In the genomic region with DNA sequence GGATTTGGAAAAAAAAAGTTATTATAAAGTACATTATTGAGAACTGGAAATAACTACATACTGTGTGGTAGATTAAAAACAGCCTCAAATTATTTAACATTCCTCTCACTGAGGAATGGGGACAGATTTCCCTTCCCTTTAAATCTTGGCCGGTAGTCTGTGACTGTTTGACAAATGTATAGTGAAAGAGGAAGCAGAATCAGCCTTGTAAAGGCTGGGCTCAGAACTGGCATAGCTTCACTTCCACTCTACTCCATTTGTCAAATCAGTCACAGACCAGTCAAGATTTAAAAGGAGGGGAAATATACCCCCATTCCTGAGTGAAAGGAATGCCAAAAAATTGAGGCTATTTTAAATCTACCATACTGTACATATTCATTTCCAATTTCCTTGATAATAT, we compare ENCODE assay signal across 9 cellular contexts. TPM values are rescaled to one million over a fixed set of nuclear protein-coding genes. Genes with fewer than 3 reads are reported as not detected.
DNase-seq lines count a peak whose midpoint lies in the region; ATAC-seq, FAIRE-seq and TF ChIP-seq lines count a peak whose summit lies in the region.
"Had no signal": no experiment of that assay in that cellular context is flagged by ENCODE, and none has a peak within 500 bp of the region (broad histone marks: within the 10 kb centered on the region; RNA-seq: fewer than 3 reads in every experiment).

No MANE protein-coding gene starts in this region.

- H3K4me1 ChIP-seq in OCI-LY3 (ENCODE audit: low read length) (peaks cover 53% of the 10 kb centered on the region), pancreas (no peaks in the 10 kb centered on the region)

- H3K4me3 ChIP-seq in OCI-LY3 (ENCODE audit: low read length) = peak overlapping the region; percentile 60
- no peak overlapping the region for H3K4me3 ChIP-seq in pancreas
- H3K4me3 ChIP-seq in coronary artery = no peak overlapping the region

- peak overlapping the region; percentile 53 for H3K9ac ChIP-seq in OCI-LY3 (ENCODE audit: low read length)

- peak overlapping the region; percentile 61 for H3K4me2 ChIP-seq in OCI-LY3 (ENCODE audit: low read length)

- H3K27me3 ChIP-seq in OCI-LY3 (ENCODE audit: low read depth, low read length) (no peaks in the 10 kb centered on the region), pancreas (no peaks in the 10 kb centered on the region)

- WGBS in pancreas, 2 donors = 42 to 51% methylated on average over 1 of the region's 1 CpG

- no peaks in the 10 kb centered on the region for H3K79me2 ChIP-seq in OCI-LY3 (ENCODE audit: low read length)

- intact Hi-C loops in pancreas (cut with DNase I) = no loop called here

- no peaks in the 10 kb centered on the region for H3K9me3 ChIP-seq in OCI-LY3 (ENCODE audit: insufficient read depth, low read length)
- H3K9me3 ChIP-seq in pancreas = no peaks in the 10 kb centered on the region

- peak; percentile 93 for ATAC-seq in GM19043 (IDR thresholded peaks at IDR 0.05; ENCODE audit: low read depth, unreplicated experiment)
- ATAC-seq in HG02943 (IDR thresholded peaks at IDR 0.05; ENCODE audit: low read depth, unreplicated experiment) = peak; percentile 82
- ATAC-seq in pancreas = peak in 3 of 4 donors; percentile 62 to 74 (median 67)
- ATAC-seq in activated CD4-positive, CD25-positive, alpha-beta regulatory T cell treated with anti-CD3 and anti-CD28 coated beads, Interleukin-2, amount 50 U/mL, for 24 hours = no peak

- no peak for FAIRE-seq in pancreas (lab: Jason Lieb, UNC)

- DNase-seq in pancreas (no peak), coronary artery (ENCODE audit: low spot score) (no peak), GF-D8 (lab: John Stamatoyannopoulos, UW) (no peak)
- no peak for DNase-seq in stimulated activated CD4-positive, alpha-beta T cell treated with anti-CD3 and anti-CD28 coated beads, Interleukin-4, amount 100 ng/mL, for 1 hour
- DNase-seq: NCI-H510A had no signal

- H4K20me1 ChIP-seq in OCI-LY3 (ENCODE audit: insufficient read depth, low read length) = no peaks in the 10 kb centered on the region

- H3K36me3 ChIP-seq in OCI-LY3 (replicated peaks; ENCODE audit: low read depth, low read length) (peaks cover 7% of the 10 kb centered on the region), pancreas (no peaks in the 10 kb centered on the region)

- TF ChIP-seq CTCF in OCI-LY3 (IDR thresholded peaks at IDR 0.05; ENCODE audit: low read depth, low read length) (no peak), pancreas (IDR thresholded peaks at IDR 0.05) (no peak), coronary artery (IDR thresholded peaks at IDR 0.05) (no peak)

- H3K27ac ChIP-seq in OCI-LY3 (ENCODE audit: low read length) (peak overlapping the region; percentile 90), pancreas (no peak overlapping the region), coronary artery (no peak overlapping the region)

- 0 out of 2 replicates have a peak overlapping the region, but pooled peaks have one; percentile 20 for H2AFZ ChIP-seq in OCI-LY3 (ENCODE audit: low read depth, low read length)

RNA-seq across cellular contexts. Expression of gene B4GALT4, which starts 18.2 kb away (rescaled TPM):
- total RNA-seq in pancreas = 10 to 100 TPM in 5 of 6 donors, 1 to 10 TPM in 1; 9.1 to 20.1 (median 13.8) TPM
- polyA plus RNA-seq in pancreas = 10 to 100 TPM; 17.7 to 22.9 TPM

RNA-seq across cellular contexts. Expression of gene ARHGAP31, which starts 35.3 kb away (rescaled TPM):
- 1 to 10 TPM; 2.6 to 8.3 (median 3.5) TPM for total RNA-seq in pancreas
- 1 to 10 TPM; 1.5 TPM for polyA plus RNA-seq in pancreas

Comparison
In these comparisons a context has a peak if more than half of its experiments do, and no peak if none do; other contexts are left out.
1. ATAC-seq: peak in GM19043 (single experiment), HG02943 (single experiment) and pancreas (3 of 4); none in activated CD4-positive, CD25-positive, alpha-beta regulatory T cell treated with anti-CD3 and anti-CD28 coated beads, Interleukin-2, amount 50 U/mL, for 24 hours (0 of 2).